Comparison of ENCODE assay signal across 16 cellular contexts in the genomic region with DNA sequence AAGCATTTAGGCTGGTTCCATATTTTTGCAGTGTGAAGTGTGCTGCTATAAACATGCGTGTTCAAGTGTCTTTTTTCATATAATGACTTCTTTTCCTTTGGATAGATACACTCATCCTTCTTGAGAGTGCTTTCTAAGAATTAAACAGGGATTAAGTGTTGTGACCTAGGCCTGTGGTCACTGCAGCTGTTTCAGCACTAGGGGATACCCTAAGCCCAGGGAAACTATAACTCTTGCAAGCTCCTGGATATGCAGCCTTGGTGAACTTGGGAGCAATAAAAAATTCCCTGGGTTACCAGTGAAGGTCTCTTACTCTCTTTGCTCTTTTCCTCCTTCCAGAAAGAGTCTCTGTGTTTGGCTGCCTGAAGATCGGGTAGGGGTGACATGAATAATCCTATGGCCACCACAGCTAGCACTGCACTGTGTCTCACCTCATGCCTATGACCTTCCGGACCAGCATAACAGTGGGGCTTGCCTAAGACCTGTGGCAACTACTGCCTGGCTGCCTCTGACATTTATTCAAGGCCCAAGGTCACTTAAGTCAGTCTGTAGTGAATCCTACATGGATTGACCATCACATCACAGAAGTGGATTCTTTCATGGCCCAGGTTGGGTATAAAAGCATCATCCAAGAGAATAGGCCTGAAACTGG.
A peak's percentile ranks its signal among the peaks of the same experiment; 100 is the strongest.
DNase-seq lines count a peak whose midpoint lies in the region; ATAC-seq and TF ChIP-seq lines count a peak whose summit lies in the region.
"Had no signal": no experiment of that assay in that cellular context is flagged by ENCODE, and none has a peak within 500 bp of the region (broad histone marks: within the 10 kb centered on the region; RNA-seq: fewer than 3 reads in every experiment).

No MANE protein-coding gene starts in this region.

- 41 to 63% methylated on average over 3 of the region's 3 CpGs for WGBS in body of pancreas, 2 donors

- TF ChIP-seq POLR2A in body of pancreas (IDR thresholded peaks at IDR 0.05), result no peak

- no peak overlapping the region for H3K27ac ChIP-seq in body of pancreas
- H3K27ac ChIP-seq in neural cell (ENCODE audit: low read length), result no peak overlapping the region
- H3K27ac ChIP-seq: cardiac muscle cell, suprapubic skin had no signal

- H3K36me3 ChIP-seq in body of pancreas (replicated peaks in 1 of 2; ENCODE audit: insufficient read depth in 1 of 2, low read depth in 2 of 2), result no peaks in the 10 kb centered on the region
- H3K36me3 ChIP-seq in neural cell (ENCODE audit: insufficient read depth, low read length), result no peaks in the 10 kb centered on the region
- H3K36me3 ChIP-seq: cardiac muscle cell, suprapubic skin had no signal

- no peaks in the 10 kb centered on the region for H3F3A ChIP-seq in neural cell (ENCODE audit: insufficient read depth, low read length, poor library complexity, severe bottlenecking)

- H2AFZ ChIP-seq in neural cell (ENCODE audit: low read depth, low read length), result no peak overlapping the region

- no peaks in the 10 kb centered on the region for H3K9me2 ChIP-seq in neural cell (ENCODE audit: insufficient read depth, low read length)

- no peaks in the 10 kb centered on the region for H3K4me1 ChIP-seq in body of pancreas
- H3K4me1 ChIP-seq: suprapubic skin had no signal

- H4K20me1 ChIP-seq in neural cell (ENCODE audit: insufficient read depth), result no peaks in the 10 kb centered on the region

- H3K9me3 ChIP-seq in body of pancreas, result no peaks in the 10 kb centered on the region
- no peaks in the 10 kb centered on the region for H3K9me3 ChIP-seq in neural cell (ENCODE audit: low read length)

- TF ChIP-seq EP300 in neural cell (conservative IDR thresholded peaks at IDR 0.05; ENCODE audit: poor library complexity, severe bottlenecking), result no peak

- intact Hi-C loops in body of pancreas (cut with DNase I), result no loop called here

- H3K4me3 ChIP-seq in body of pancreas (no peak overlapping the region), neural cell (ENCODE audit: low read length) (no peak overlapping the region)
- H3K4me3 ChIP-seq: cardiac muscle cell, suprapubic skin had no signal

- no peak overlapping the region for H3K4me2 ChIP-seq in neural cell (ENCODE audit: low read length)

- ATAC-seq in body of pancreas (no peak), HG03460 (IDR thresholded peaks at IDR 0.05; ENCODE audit: unreplicated experiment) (no peak)
- ATAC-seq: Right ventricle myocardium inferior had no signal

- H3K79me2 ChIP-seq in neural cell (replicated peaks; ENCODE audit: insufficient read depth, low read length), result no peaks in the 10 kb centered on the region

- H3K27me3 ChIP-seq in body of pancreas, result no peaks in the 10 kb centered on the region
- H3K27me3 ChIP-seq in neural cell (ENCODE audit: insufficient read depth, low read depth, low read length), result no peaks in the 10 kb centered on the region
- H3K27me3 ChIP-seq: cardiac muscle cell, suprapubic skin had no signal

- no peak overlapping the region for H3K9ac ChIP-seq in neural cell (ENCODE audit: low read length)

- peak; percentile 59 for TF ChIP-seq RAD21 in neural cell (conservative IDR thresholded peaks at IDR 0.05)

- TF ChIP-seq CTCF in body of pancreas (IDR thresholded peaks at IDR 0.05) (peak in 4 of 7 experiments; percentile 18 to 29 (median 23)), neural cell (IDR thresholded peaks at IDR 0.05; ENCODE audit: poor library complexity, severe bottlenecking) (peak; percentile 40)

- DNase-seq in DMS153 (lab: John Stamatoyannopoulos, UW), result peak; percentile 17
- DNase-seq in NCI-H524 treated with DMSO at 0.1 percent for 48 hours (lab: John Stamatoyannopoulos, UW), result peak; percentile 77
- DNase-seq in body of pancreas, result no peak
- DNase-seq in MV-4-11 (lab: John Stamatoyannopoulos, UW), result no peak
- no peak for DNase-seq in SW 1271 (lab: John Stamatoyannopoulos, UW)
- no peak for DNase-seq in C1 segment of cervical spinal cord (lab: John Stamatoyannopoulos, UW)
- DNase-seq: activated CD4-positive, alpha-beta T cell treated with anti-CD3 and anti-CD28 coated beads, Interleukin-2, amount 10 ng/mL, durations not matched to agents 24 days and 14 days; activated T-cell treated with anti-CD3 and anti-CD28 coated beads for 4 hours; naive B cell; NCI-H1694 treated with DMSO at 0.1 percent for 48 hours; NCI-H526 treated with DMSO at 0.1 percent for 48 hours had no signal

TF ChIP-seq in neural cell, 6 proteins besides CTCF, POLR2A, EP300 and RAD21:
- TF ChIP-seq SMC3 (conservative IDR thresholded peaks at IDR 0.05; ENCODE audit: poor library complexity) (peak; percentile 48), MXI1 (conservative IDR thresholded peaks at IDR 0.05; ENCODE audit: poor library complexity, severe bottlenecking) (no peak)

Comparison
In these comparisons a context has a peak if more than half of its experiments do, and no peak if none do; other contexts are left out.
1. DNase-seq: peak in DMS153 (single experiment) and NCI-H524 treated with DMSO at 0.1 percent for 48 hours (single experiment); none in body of pancreas (0 of 4), MV-4-11 (single experiment), SW 1271 (0 of 2) and C1 segment of cervical spinal cord (0 of 14).